ENCODE assay signal across 10 cellular contexts in genomic region chr17:74698069-74698468, GRCh38. TPM values are rescaled to one million over a fixed set of nuclear protein-coding genes. Genes with fewer than 3 reads are reported as not detected.
"Had no signal": no experiment of that assay in that cellular context is flagged by ENCODE, and none has a peak within 500 bp of the region (broad histone marks: within the 10 kb centered on the region; RNA-seq: fewer than 3 reads in every experiment).

No MANE protein-coding gene starts in this region.

- H3K4me3 ChIP-seq: GM23248, K562 had no signal

- DNase-seq: GM23248, H9, HCEC 1CT, IMR-90, Kasumi-1, KG1 had no signal

- H3K27ac ChIP-seq: GM23248 had no signal

- FAIRE-seq: H1, H54, K562 had no signal

- H3K9ac ChIP-seq: GM23248 had no signal

- ATAC-seq: K562 had no signal

- H2AFZ ChIP-seq: GM23248 had no signal

RNA-seq across cellular contexts. Expression of gene CD300LF, which starts 14.7 kb away (rescaled TPM):
- total RNA-seq: GM23248, H1, H9, HT-29, IMR-90, K562 had no signal
- polyA plus RNA-seq: GM23248, H1, IMR-90, K562 had no signal

RNA-seq across cellular contexts. Expression of gene RAB37, which starts 39.0 kb away (rescaled TPM):
- total RNA-seq: IMR-90 had no signal
- polyA plus RNA-seq: GM23248 had no signal
